In genomic region chr9:95316794-95317118, GRCh38 we compare ENCODE assay signal across 8 cellular contexts. TPM values are rescaled to one million over a fixed set of nuclear protein-coding genes. Genes with fewer than 3 reads are reported as not detected.
DNase-seq lines count a peak whose midpoint lies in the region; ATAC-seq, FAIRE-seq and TF ChIP-seq lines count a peak whose summit lies in the region.

No MANE protein-coding gene starts in this region.

- no peak overlapping the region for H2AFZ ChIP-seq in OCI-LY1 (ENCODE audit: low read length)

- DNase-seq in activated gamma-delta T cell (lab: John Stamatoyannopoulos, UW) (peak; percentile 41), activated gamma-delta T cell treated with Interleukin-2 at 50 U/mL for 16 hours (no peak), T47D (ENCODE audit: low read depth in 1 of 2, low spot score in 1 of 2) (peak; percentile 51 to 82), small intestine (peak; percentile 82)

- H3K4me3 ChIP-seq in HUES64 (ENCODE audit: low read length) (peak overlapping the region; percentile 91), OCI-LY1 (ENCODE audit: low read depth, low read length, poor library complexity, severe bottlenecking) (peak overlapping the region; percentile 74), iPS-20b (ENCODE audit: low read length) (peak overlapping the region; percentile 95), small intestine (ENCODE audit: low read depth in 1 of 2, low read length in 2 of 2) (peak overlapping the region; percentile 90 to 98)

- no peaks in the 10 kb centered on the region for H3K36me3 ChIP-seq in HUES64 (ENCODE audit: insufficient read depth, low read length)
- no peaks in the 10 kb centered on the region for H3K36me3 ChIP-seq in OCI-LY1 (ENCODE audit: insufficient read depth, low read length)
- no peaks in the 10 kb centered on the region for H3K36me3 ChIP-seq in iPS-20b (ENCODE audit: insufficient read depth, low read depth, low read length)
- H3K36me3 ChIP-seq in small intestine (ENCODE audit: control insufficient read depth in 2 of 2, insufficient read depth in 2 of 2, low read length in 2 of 2), result no peaks in the 10 kb centered on the region

- FAIRE-seq in small intestine (lab: Jason Lieb, UNC), result no peak

- H4K20me1 ChIP-seq in OCI-LY1 (ENCODE audit: insufficient read depth, low read length), result no peaks in the 10 kb centered on the region

- H3K4me1 ChIP-seq in HUES64 (ENCODE audit: insufficient read depth, low read length) (peaks cover 23% of the 10 kb centered on the region), OCI-LY1 (ENCODE audit: insufficient read depth, low read length, severe bottlenecking) (peaks cover 25% of the 10 kb centered on the region), iPS-20b (ENCODE audit: insufficient read depth, low read length) (peaks cover 8% of the 10 kb centered on the region; the same call in 1 of the 2 replicates), small intestine (ENCODE audit: control insufficient read depth in 2 of 2, insufficient read depth in 1 of 2, low read depth in 1 of 2, low read length in 1 of 2) (no peaks in the 10 kb centered on the region)

- under 1% methylated on average over 22 of the region's 22 CpGs for WGBS in HUES64
- WGBS in small intestine, 3 donors, result 0 to 1% (median 1%) methylated on average over 19 to 22 of the region's 22 CpGs

- H3K9ac ChIP-seq in HUES64 (ENCODE audit: low read depth, low read length), result peak overlapping the region; percentile 87
- H3K9ac ChIP-seq in OCI-LY1 (ENCODE audit: low read length), result peak overlapping the region; percentile 81
- H3K9ac ChIP-seq in iPS-20b (ENCODE audit: low read depth, low read length), result peak overlapping the region; percentile 91; the same call in 1 of the 2 replicates

- H3K9me2 ChIP-seq in OCI-LY1 (ENCODE audit: low read depth, low read length), result no peaks in the 10 kb centered on the region

- H3K27ac ChIP-seq in HUES64 (ENCODE audit: low read depth, low read length) (peak overlapping the region; percentile 100), OCI-LY1 (ENCODE audit: low read depth, low read length, poor library complexity, severe bottlenecking) (peak overlapping the region; percentile 47), iPS-20b (ENCODE audit: low read length) (peak overlapping the region; percentile 53), small intestine (ENCODE audit: low read depth in 1 of 2, low read length in 1 of 2) (peak overlapping the region; percentile 36 to 90)

- H3K27me3 ChIP-seq in HUES64 (ENCODE audit: insufficient read depth, low read length) (no peaks in the 10 kb centered on the region), OCI-LY1 (ENCODE audit: insufficient read depth, low read length) (no peaks in the 10 kb centered on the region), iPS-20b (ENCODE audit: insufficient read depth, low read length) (no peaks in the 10 kb centered on the region), small intestine (ENCODE audit: control insufficient read depth in 2 of 2, insufficient read depth in 2 of 2, low read length in 2 of 2) (no peaks in the 10 kb centered on the region)

- no peaks in the 10 kb centered on the region for H3K79me2 ChIP-seq in OCI-LY1 (ENCODE audit: insufficient read depth, low read length)

- H3K4me2 ChIP-seq in OCI-LY1 (ENCODE audit: low read length), result peak overlapping the region; percentile 80

- no peak for TF ChIP-seq CTCF in OCI-LY1 (IDR thresholded peaks at IDR 0.05; ENCODE audit: low read length)

- in situ Hi-C loops in T47D (cut with HindIII; ENCODE audit: low pct_unique_long_range_greater_than_20kb, low sequenced_read_pairs), result no loop called here

- no peaks in the 10 kb centered on the region for H3F3A ChIP-seq in OCI-LY1 (ENCODE audit: insufficient read depth, low read length)

- ATAC-seq in GM21717 (IDR thresholded peaks at IDR 0.05; ENCODE audit: unreplicated experiment), result peak; percentile 34

- H3K9me3 ChIP-seq in HUES64 (ENCODE audit: insufficient read depth, low read depth, low read length), result no peaks in the 10 kb centered on the region
- no peaks in the 10 kb centered on the region for H3K9me3 ChIP-seq in OCI-LY1 (ENCODE audit: low read length)
- no peaks in the 10 kb centered on the region for H3K9me3 ChIP-seq in iPS-20b (ENCODE audit: insufficient read depth, low read depth, low read length)
- no peaks in the 10 kb centered on the region for H3K9me3 ChIP-seq in small intestine (ENCODE audit: control insufficient read depth, low read depth)

RNA-seq across cellular contexts. Expression of gene FANCC, which starts 0.8 kb away (rescaled TPM):
- polyA plus RNA-seq in HUES64 (2013, experiment 1 of 2), result 10.4 TPM
- polyA plus RNA-seq in HUES64 (2013, experiment 2 of 2), result 10.2 TPM
- polyA plus RNA-seq in small intestine, result 1 to 10 TPM; 4.9 to 8.3 (median 5.9) TPM

Comparison
In these comparisons a context has a peak if more than half of its experiments do, and no peak if none do; other contexts are left out.
1. H3K27ac ChIP-seq: peak in every context shown above with its lines; median percentile 100 in HUES64; 63 in small intestine; 53 in iPS-20b; 47 in OCI-LY1.